Comparison of ENCODE assay signal across 1 cellular context in the genomic region with DNA sequence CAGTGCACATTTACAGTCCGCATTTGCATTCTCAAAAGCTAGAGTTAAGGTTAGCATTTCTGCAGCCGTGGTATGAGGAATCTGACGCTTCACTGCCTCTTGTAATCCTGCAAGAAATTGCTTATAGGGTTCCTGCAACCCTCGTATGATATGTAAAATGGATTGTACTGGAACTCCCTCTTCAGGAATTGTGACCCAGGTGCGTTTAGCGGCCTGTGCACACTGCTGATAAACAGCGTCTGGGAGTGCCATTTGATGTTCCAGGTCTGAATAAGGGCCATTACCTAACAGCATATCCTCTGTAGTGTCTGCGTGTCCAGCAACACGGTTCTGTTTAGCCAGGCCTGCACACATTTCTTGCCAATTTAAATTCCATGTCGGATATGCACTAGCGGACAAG.
TF ChIP-seq lines count a peak whose summit lies in the region.

No MANE protein-coding gene starts in this region.

TF ChIP-seq in HepG2, 621 proteins besides CTCF, POLR2A, EP300 and RAD21 (continued from another document):
- TF ChIP-seq ZNF703 (CRISPR knock-in tag; IDR thresholded peaks at IDR 0.05; ENCODE audit: borderline replicate concordance) (no peak), KLF15 (CRISPR knock-in tag; IDR thresholded peaks at IDR 0.05; ENCODE audit: borderline replicate concordance) (no peak), ATAD3A (CRISPR knock-in tag; IDR thresholded peaks at IDR 0.05) (no peak), ZNF781 (CRISPR knock-in tag; IDR thresholded peaks at IDR 0.05; ENCODE audit: borderline replicate concordance, not compliant biosample characterization) (no peak)
- TF ChIP-seq, protein P1, sequence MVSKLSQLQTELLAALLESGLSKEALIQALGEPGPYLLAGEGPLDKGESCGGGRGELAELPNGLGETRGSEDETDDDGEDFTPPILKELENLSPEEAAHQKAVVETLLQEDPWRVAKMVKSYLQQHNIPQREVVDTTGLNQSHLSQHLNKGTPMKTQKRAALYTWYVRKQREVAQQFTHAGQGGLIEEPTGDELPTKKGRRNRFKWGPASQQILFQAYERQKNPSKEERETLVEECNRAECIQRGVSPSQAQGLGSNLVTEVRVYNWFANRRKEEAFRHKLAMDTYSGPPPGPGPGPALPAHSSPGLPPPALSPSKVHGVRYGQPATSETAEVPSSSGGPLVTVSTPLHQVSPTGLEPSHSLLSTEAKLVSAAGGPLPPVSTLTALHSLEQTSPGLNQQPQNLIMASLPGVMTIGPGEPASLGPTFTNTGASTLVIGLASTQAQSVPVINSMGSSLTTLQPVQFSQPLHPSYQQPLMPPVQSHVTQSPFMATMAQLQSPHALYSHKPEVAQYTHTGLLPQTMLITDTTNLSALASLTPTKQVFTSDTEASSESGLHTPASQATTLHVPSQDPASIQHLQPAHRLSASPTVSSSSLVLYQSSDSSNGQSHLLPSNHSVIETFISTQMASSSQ (IDR thresholded peaks at IDR 0.05; ENCODE audit: low read depth): no peak
- TF ChIP-seq, protein P1 (CRISPR knock-in tag; IDR thresholded peaks at IDR 0.05; ENCODE audit: borderline replicate concordance): no peak
- TF ChIP-seq, protein P2, sequence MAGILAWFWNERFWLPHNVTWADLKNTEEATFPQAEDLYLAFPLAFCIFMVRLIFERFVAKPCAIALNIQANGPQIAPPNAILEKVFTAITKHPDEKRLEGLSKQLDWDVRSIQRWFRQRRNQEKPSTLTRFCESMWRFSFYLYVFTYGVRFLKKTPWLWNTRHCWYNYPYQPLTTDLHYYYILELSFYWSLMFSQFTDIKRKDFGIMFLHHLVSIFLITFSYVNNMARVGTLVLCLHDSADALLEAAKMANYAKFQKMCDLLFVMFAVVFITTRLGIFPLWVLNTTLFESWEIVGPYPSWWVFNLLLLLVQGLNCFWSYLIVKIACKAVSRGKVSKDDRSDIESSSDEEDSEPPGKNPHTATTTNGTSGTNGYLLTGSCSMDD (CRISPR knock-in tag; IDR thresholded peaks at IDR 0.05): no peak
